ENCODE assay signal across 27 cellular contexts in genomic region chr19:54021932-54022331, GRCh38. TPM values are rescaled to one million over a fixed set of nuclear protein-coding genes. Genes with fewer than 3 reads are reported as not detected.
DNase-seq lines count a peak whose midpoint lies in the region; ATAC-seq, FAIRE-seq and TF ChIP-seq lines count a peak whose summit lies in the region.
"Had no signal": no experiment of that assay in that cellular context is flagged by ENCODE, and none has a peak within 500 bp of the region (broad histone marks: within the 10 kb centered on the region; RNA-seq: fewer than 3 reads in every experiment).

No MANE protein-coding gene starts in this region.

- H3K9me3 Mint-ChIP-seq in CD14-positive monocyte, result peaks cover 0 to 11% (median 6%) of the 10 kb centered on the region in 7 donors
- no peaks in the 10 kb centered on the region for H3K9me3 Mint-ChIP-seq in CD8-positive, alpha-beta T cell

- no peaks in the 10 kb centered on the region for H4K20me1 ChIP-seq in H1 (replicated peaks in 1 of 2; ENCODE audit: control insufficient read depth in 1 of 2, insufficient read depth in 2 of 2, low read length in 2 of 2)

- H3K4me2 ChIP-seq in A549 (no peak overlapping the region), H1 (ENCODE audit: insufficient read depth in 1 of 2, low read depth in 2 of 2, low read length in 2 of 2) (no peak overlapping the region)

- H3K4me1 Mint-ChIP-seq in CD14-positive monocyte, result peaks cover 79% of the 10 kb centered on the region
- H3K4me1 Mint-ChIP-seq in CD8-positive, alpha-beta T cell (ENCODE audit: low read depth), result peaks cover 4% of the 10 kb centered on the region

- no peak overlapping the region for H3K9ac ChIP-seq in H1 (replicated peaks in 1 of 4; ENCODE audit: extremely low read depth in 1 of 4, low read depth in 3 of 4, low read length in 3 of 4)

- H3K79me1 ChIP-seq in H1 (ENCODE audit: low read depth, low read length), result no peaks in the 10 kb centered on the region

- H3K27me3 ChIP-seq in Panc1 (ENCODE audit: control insufficient read depth, insufficient read depth, low read length) (no peaks in the 10 kb centered on the region), H1 (replicated peaks in 1 of 4; ENCODE audit: control insufficient read depth in 3 of 4, extremely low read depth in 1 of 4, insufficient read depth in 3 of 4, low read length in 3 of 4) (peaks cover 0 to 2% (median 0%) of the 10 kb centered on the region in 4 experiments; a peak in 1 of 7 replicates)
- no peaks in the 10 kb centered on the region for H3K27me3 ChIP-seq in CD8-positive, alpha-beta T cell (ENCODE audit: insufficient read depth, low read length)

- no peak overlapping the region for H4K8ac ChIP-seq in H1 (ENCODE audit: extremely low read depth, insufficient read depth, low read length)

- no peak overlapping the region for H3K4me3 ChIP-seq in A549
- H3K4me3 ChIP-seq in Panc1 (ENCODE audit: low read depth in 2 of 2, low read length in 2 of 2), result no peak overlapping the region
- H3K4me3 ChIP-seq in H1 (ENCODE audit: extremely low read depth in 1 of 4, insufficient read depth in 2 of 4, low read depth in 3 of 4, low read length in 4 of 4), result no peak overlapping the region
- H3K4me3 ChIP-seq in CD8-positive, alpha-beta T cell (ENCODE audit: low read depth, low read length), result no peak overlapping the region
- H3K4me3 ChIP-seq: K562 had no signal

- H2BK15ac ChIP-seq in H1 (ENCODE audit: low read length), result 0 out of 2 replicates have a peak overlapping the region, but pooled peaks have one; percentile 55

- TF ChIP-seq RAD21 in A549 (conservative IDR thresholded peaks at IDR 0.05 in 1 of 2, IDR thresholded peaks at IDR 0.05 in 1 of 2) (no peak), H1 (IDR thresholded peaks at IDR 0.05 in 1 of 2, conservative IDR thresholded peaks at IDR 0.05 in 1 of 2; ENCODE audit: low read depth in 2 of 2, low read length in 2 of 2) (no peak)

- intact Hi-C loops in CD14-positive monocyte (cut with micrococcal nuclease) (loop anchor here (5.0 to 10.0 kb wide), 5 partner anchors 40 to 200 kb away; partner anchors contain the start of gene NLRP12 (in 2 of the 2)), Panc1 (cut with micrococcal nuclease; ENCODE audit: unreplicated experiment) (loop anchor here (5.0 kb wide), 2 partner anchors 35 to 115 kb away; partner anchors contain the start of gene CACNG7)
- intact Hi-C loops in CD8-positive, alpha-beta T cell (cut with DNase I, micrococcal nuclease), result loop anchor here in 1 of 2 experiments (5.0 kb wide), 1 partner anchor 595 kb away; no protein-coding TSS in a partner anchor

- H2AFZ ChIP-seq in H1 (ENCODE audit: low read length), result no peak overlapping the region

- CTCF ChIA-PET in A549 (lab: Yijun Ruan, JAX) (interaction anchor here (1.1 to 7.9 kb wide), 16 partner anchors 8 to 229 kb away, joined by 4 to 88 read pairs (median 26); partner anchors contain the start of genes CACNG6, MYADM and PRKCG), Panc1 (lab: Charles Lee) (interaction anchor here (1.1 kb wide), 1 partner anchor 42 kb away, joined by 3 read pairs; no protein-coding TSS in a partner anchor), H1 (lab: Charles Lee; ENCODE audit: partially characterized antibody) (interaction anchor here (0.9 to 5.7 kb wide), 8 partner anchors 10 to 212 kb away, joined by 3 to 42 read pairs (median 20); partner anchors contain the start of gene CACNG6)
- CTCF ChIA-PET in CD8-positive, alpha-beta T cell (lab: Charles Lee), result interaction anchor here (3.6 kb wide), 1 partner anchor 229 kb away, joined by 32 read pairs; no protein-coding TSS in a partner anchor

- no peak overlapping the region for H3K23ac ChIP-seq in H1 (ENCODE audit: insufficient read length)

- H3K36me3 Mint-ChIP-seq in CD14-positive monocyte, result peaks cover 0 to 3% of the 10 kb centered on the region in 2 donors
- H3K36me3 Mint-ChIP-seq in CD8-positive, alpha-beta T cell, result no peaks in the 10 kb centered on the region

- no peak overlapping the region for H3K4ac ChIP-seq in H1 (replicated peaks; ENCODE audit: insufficient read length, low read depth, low read length)

- H2BK20ac ChIP-seq in H1 (ENCODE audit: low read length), result no peak overlapping the region

- no TSS peak for BruUV-seq in Panc1 (replicated peaks; lab: Mats Ljungman, UMichigan)

- no peak for DNase-seq in A549 (ENCODE audit: low read depth in 1 of 2, low spot score in 1 of 2)
- no peak for DNase-seq in CD14-positive monocyte (ENCODE audit: low spot score)
- no peak for DNase-seq in Panc1 (ENCODE audit: low read depth, low spot score)
- DNase-seq in H1 (ENCODE audit: low read depth in 1 of 2, low spot score in 2 of 2), result no peak
- no peak for DNase-seq in DMS53 treated with DMSO at 0.1 percent for 48 hours (lab: John Stamatoyannopoulos, UW; ENCODE audit: unreplicated experiment)
- DNase-seq in CD8-positive, alpha-beta T cell, result no peak
- DNase-seq: H9, Kasumi-1, NCI-H1105, NCI-H1436 treated with DMSO at 0.1 percent for 48 hours, NCI-H187 treated with DMSO at 0.1 percent for 48 hours, NCI-H2171 treated with DMSO at 0.1 percent for 48 hours, NCI-H524, NCI-H774, SHP77, T-helper 1 cell had no signal

- no peaks in the 10 kb centered on the region for H3K23me2 ChIP-seq in H1 (ENCODE audit: low read depth, low read length)

- no peak for TF ChIP-seq POLR2A in A549 (IDR thresholded peaks at IDR 0.05; ENCODE audit: low read length)
- no peak for TF ChIP-seq POLR2A in H1 (IDR thresholded peaks at IDR 0.05; ENCODE audit: control extremely low read depth in 1 of 2, low read depth in 2 of 2, low read length in 2 of 2)

- peaks cover 4 to 7% (median 4%) of the 10 kb centered on the region in 3 donors for H3K27me3 Mint-ChIP-seq in CD14-positive monocyte (ENCODE audit: low read depth in 3 of 3)
- peaks cover 43% of the 10 kb centered on the region for H3K27me3 Mint-ChIP-seq in CD8-positive, alpha-beta T cell (ENCODE audit: low read depth)

- 87% methylated on average over 13 of the region's 13 CpGs for WGBS in A549 (ENCODE audit: missing lambda C conversion rate)
- 89% methylated on average over 13 of the region's 13 CpGs; no CpG with 5 or more reads in 1 of the 2 experiments for WGBS in H1 (ENCODE audit: extremely low coverage in 1 of 2, insufficient coverage in 1 of 2, insufficient read length in 1 of 2, insufficient replicate concordance in 2 of 2, low coverage in 1 of 2, low lambda C conversion rate in 2 of 2, missing lambda C conversion rate in 1 of 2), 2 experiments

- H3K9me3 ChIP-seq in A549 (peaks cover 13% of the 10 kb centered on the region), Panc1 (ENCODE audit: control insufficient read depth, insufficient read depth, low read depth, low read length) (no peaks in the 10 kb centered on the region), H1 (ENCODE audit: insufficient read depth in 2 of 2, low read depth in 1 of 2, low read length in 1 of 2) (no peaks in the 10 kb centered on the region)
- H3K9me3 ChIP-seq in CD8-positive, alpha-beta T cell (ENCODE audit: low read length), result no peaks in the 10 kb centered on the region

- H2BK120ac ChIP-seq in H1 (replicated peaks; ENCODE audit: low read depth, low read length), result no peak overlapping the region

- H3K4me1 ChIP-seq in A549 (peaks cover 40% of the 10 kb centered on the region), Panc1 (ENCODE audit: control insufficient read depth, insufficient read depth, low read length) (peaks cover 29% of the 10 kb centered on the region), H1 (replicated peaks in 1 of 4; ENCODE audit: control insufficient read depth in 3 of 4, insufficient read depth in 4 of 4, low read length in 3 of 4) (peaks cover 0 to 6% (median 3%) of the 10 kb centered on the region in 4 experiments; a peak in 4 of 7 replicates)
- no peaks in the 10 kb centered on the region for H3K4me1 ChIP-seq in CD8-positive, alpha-beta T cell (ENCODE audit: insufficient read depth, low read length)

- no peak overlapping the region for H4K91ac ChIP-seq in H1 (replicated peaks; ENCODE audit: insufficient read length, low read length)

- peak overlapping the region; percentile 85 to 92 for H3K27ac ChIP-seq in A549
- peak overlapping the region; percentile 96 for H3K27ac ChIP-seq in Panc1 (ENCODE audit: low read length)
- no peak overlapping the region for H3K27ac ChIP-seq in H1 (ENCODE audit: low read depth, low read length)
- no peak overlapping the region for H3K27ac ChIP-seq in CD8-positive, alpha-beta T cell (ENCODE audit: low read depth, low read length)
- H3K27ac ChIP-seq: C4-2B had no signal

- TF ChIP-seq EP300 in A549 (IDR thresholded peaks at IDR 0.05) (no peak), H1 (IDR thresholded peaks at IDR 0.05; ENCODE audit: borderline replicate concordance in 1 of 2, low read depth in 2 of 2, low read length in 2 of 2) (no peak)

- H2AK5ac ChIP-seq in H1 (ENCODE audit: low read depth, low read length), result no peak overlapping the region

- H3K79me2 ChIP-seq in H1 (ENCODE audit: control insufficient read depth in 1 of 2, insufficient read depth in 2 of 2, low read length in 2 of 2), result no peaks in the 10 kb centered on the region

- H3K18ac ChIP-seq in H1 (ENCODE audit: extremely low read depth, low read length), result no peak overlapping the region

- H3K36me3 ChIP-seq in Panc1 (ENCODE audit: control insufficient read depth, insufficient read depth, low read length) (no peaks in the 10 kb centered on the region), H1 (ENCODE audit: control insufficient read depth in 2 of 4, insufficient read depth in 4 of 4, low read length in 3 of 4) (no peaks in the 10 kb centered on the region; a peak in 1 of 8 replicates)
- H3K36me3 ChIP-seq in CD8-positive, alpha-beta T cell (ENCODE audit: insufficient read depth, low read length), result no peaks in the 10 kb centered on the region

- in situ Hi-C loops in Panc1 (cut with HindIII; ENCODE audit: low pct_unique_long_range_greater_than_20kb, low sequenced_read_pairs), result no loop called here

- FAIRE-seq in A549 (lab: Jason Lieb, UNC) (no peak), H1 (lab: Jason Lieb, UNC) (no peak)
- FAIRE-seq: A204.1, D721Med, GM18507, K562 had no signal

- H3K27ac Mint-ChIP-seq in CD14-positive monocyte, result peak overlapping the region; percentile 95 to 100 (median 99)
- no peak overlapping the region for H3K27ac Mint-ChIP-seq in CD8-positive, alpha-beta T cell
- H3K27ac Mint-ChIP-seq: H9 had no signal

- no peak overlapping the region for H3K4me3 Mint-ChIP-seq in CD14-positive monocyte
- H3K4me3 Mint-ChIP-seq in CD8-positive, alpha-beta T cell, result no peak overlapping the region
- H3K4me3 Mint-ChIP-seq: H9 had no signal

- ATAC-seq in A549, result no peak
- no peak for ATAC-seq in Panc1
- no peak for ATAC-seq in HG02759 (IDR thresholded peaks at IDR 0.05; ENCODE audit: unreplicated experiment)
- ATAC-seq in CD8-positive, alpha-beta T cell, result no peak
- ATAC-seq: K562 had no signal

- no peak for TF ChIP-seq CTCF in A549 (IDR thresholded peaks at IDR 0.05)
- no peak for TF ChIP-seq CTCF in CD14-positive monocyte (IDR thresholded peaks at IDR 0.05)
- TF ChIP-seq CTCF in Panc1 (IDR thresholded peaks at IDR 0.05), result no peak
- no peak for TF ChIP-seq CTCF in H1 (IDR thresholded peaks at IDR 0.05; ENCODE audit: control extremely low read depth in 1 of 3, insufficient read depth in 1 of 3, low read depth in 1 of 3, low read length in 3 of 3)
- TF ChIP-seq CTCF in CD8-positive, alpha-beta T cell (IDR thresholded peaks at IDR 0.05), result no peak

- no peak overlapping the region for H3K56ac ChIP-seq in H1 (replicated peaks; ENCODE audit: insufficient read length, low read depth, low read length)

- no peak overlapping the region for H3K14ac ChIP-seq in H1 (ENCODE audit: insufficient read length)

- no peak overlapping the region for H2BK5ac ChIP-seq in H1 (ENCODE audit: low read depth, low read length)

- POLR2A ChIA-PET in A549 (lab: Yijun Ruan, JAX) (interaction anchor here (0.6 kb wide), 1 partner anchor 121 kb away, joined by 7 read pairs; no protein-coding TSS in a partner anchor), Panc1 (lab: Charles Lee) (interaction anchor here (1.2 kb wide), 1 partner anchor 41 kb away, joined by 3 read pairs; no protein-coding TSS in a partner anchor), H1 (lab: Charles Lee; ENCODE audit: partially characterized antibody) (interaction anchor here (1.0 to 1.7 kb wide), 4 partner anchors 22 to 77 kb away, joined by 3 to 5 read pairs (median 3); no protein-coding TSS in a partner anchor)
- POLR2A ChIA-PET in CD8-positive, alpha-beta T cell (lab: Charles Lee), result no interaction called here

- H4K5ac ChIP-seq in H1 (ENCODE audit: insufficient read length, low read depth, low read length), result no peak overlapping the region

- no peak overlapping the region for H2BK12ac ChIP-seq in H1 (ENCODE audit: low read depth, low read length)

RNA-seq across cellular contexts. Expression of gene CACNG6, which starts 30.5 kb away (rescaled TPM):
- polyA plus RNA-seq in A549 (2011; rRNA removed), result 15.6 and 16.2 TPM in 2 replicates
- polyA plus RNA-seq in A549 (2012; cell fraction: cytosol; rRNA removed), result 11.5 and 18.6 TPM in 2 replicates
- 18.5 and 21.7 TPM in 2 replicates for polyA plus RNA-seq in A549 (2012; cell fraction: nucleus; rRNA removed)
- polyA plus RNA-seq in A549 (2017; fragmentation: RNase III; extraction: RNeasy Plus Mini Kit Qiagen cat#74134 plus additional on column Dnase treatment), result 4.4 to 8.2 TPM (median 7.3 TPM) in 3 replicates
- polyA minus RNA-seq in A549 (2011; rRNA and poly(A)+ RNA removed), result 8.8 and 9.3 TPM in 2 replicates
- polyA plus RNA-seq in CD14-positive monocyte, result under 1 TPM in 1 of 2 donors, not detected in 1; 0.18 TPM
- 14.6 TPM for total RNA-seq in Panc1 (2021; ENCODE audit: unreplicated experiment)
- polyA plus RNA-seq in Panc1 (2012; ENCODE audit: insufficient read length), result 20.6 TPM
- 1.2 and 1.4 TPM in 2 replicates for total RNA-seq in H1 (2021; fragmentation: NEBNext Ultra II Directional; extraction: Animal tissue kit (Norgen Biotek cat#: 25700))
- polyA plus RNA-seq in H1 (2011; rRNA removed), result 1.6 and 2.9 TPM in 2 replicates
- 1.8 TPM for polyA plus RNA-seq in H1 (2011; cell fraction: cytosol; rRNA removed)
- 4.3 TPM for polyA plus RNA-seq in H1 (2011; cell fraction: nucleus; rRNA removed)
- polyA plus RNA-seq in H1 (2012, experiment 1 of 2), result 1.1 to 1.9 TPM (median 1.5 TPM) in 4 replicates
- polyA plus RNA-seq in H1 (2012, experiment 2 of 2), result 0.81 TPM
- 2.3 TPM for polyA plus RNA-seq in H1 (2013, experiment 1 of 2)
- polyA plus RNA-seq in H1 (2013, experiment 2 of 2), result 2.1 TPM
- polyA minus RNA-seq in H1 (2011; rRNA and poly(A)+ RNA removed), result 0.22 and 0.25 TPM in 2 replicates
- polyA minus RNA-seq in H1 (2011; cell fraction: cytosol; rRNA and poly(A)+ RNA removed), result not detected
- polyA minus RNA-seq in H1 (2011; cell fraction: nucleus; rRNA and poly(A)+ RNA removed), result 0.80 TPM
- not detected for total RNA-seq in CD8-positive, alpha-beta T cell
- total RNA-seq: G401, K562, RPMI7951 had no signal
- polyA plus RNA-seq: K562 had no signal

RNA-seq across cellular contexts. Expression of gene VSTM1, which starts 41.8 kb away (rescaled TPM):
- 0.25 and 0.28 TPM in 2 replicates for polyA plus RNA-seq in A549 (2011; rRNA removed)
- polyA plus RNA-seq in A549 (2012; cell fraction: cytosol; rRNA removed), result 0.66 and 0.87 TPM in 2 replicates
- 0.24 TPM in 1 of 2 replicates, not detected in the other for polyA plus RNA-seq in A549 (2012; cell fraction: nucleus; rRNA removed)
- polyA plus RNA-seq in A549 (2017; fragmentation: RNase III; extraction: RNeasy Plus Mini Kit Qiagen cat#74134 plus additional on column Dnase treatment), result 0.50 to 0.94 TPM (median 0.53 TPM) in 3 replicates
- not detected in 2 replicates for polyA minus RNA-seq in A549 (2011; rRNA and poly(A)+ RNA removed)
- 100 to 1,000 TPM in 1 of 2 donors, 1 to 10 TPM in 1; 3.7 to 137 TPM for polyA plus RNA-seq in CD14-positive monocyte
- total RNA-seq in Panc1 (2021; ENCODE audit: unreplicated experiment), result 1.5 TPM
- 0.59 TPM for polyA plus RNA-seq in Panc1 (2012; ENCODE audit: insufficient read length)
- total RNA-seq in H1 (2021; fragmentation: NEBNext Ultra II Directional; extraction: Animal tissue kit (Norgen Biotek cat#: 25700)), result 0.65 TPM in 1 of 2 replicates, not detected in the other
- 0.12 and 0.17 TPM in 2 replicates for polyA plus RNA-seq in H1 (2011; rRNA removed)
- polyA plus RNA-seq in H1 (2011; cell fraction: cytosol; rRNA removed), result 0.36 TPM
- 0.34 TPM for polyA plus RNA-seq in H1 (2011; cell fraction: nucleus; rRNA removed)
- polyA plus RNA-seq in H1 (2012, experiment 1 of 2), result 0.36 to 0.58 TPM in 2 of 4 replicates, not detected in the others
- polyA plus RNA-seq in H1 (2012, experiment 2 of 2), result not detected
- polyA plus RNA-seq in H1 (2013, experiment 1 of 2), result 2.7 TPM
- 3.8 TPM for polyA plus RNA-seq in H1 (2013, experiment 2 of 2)
- polyA minus RNA-seq in H1 (2011; rRNA and poly(A)+ RNA removed), result not detected in 2 replicates
- polyA minus RNA-seq in H1 (2011; cell fraction: cytosol; rRNA and poly(A)+ RNA removed), result not detected
- not detected for polyA minus RNA-seq in H1 (2011; cell fraction: nucleus; rRNA and poly(A)+ RNA removed)
- total RNA-seq in CD8-positive, alpha-beta T cell, result not detected
- total RNA-seq: Daoy, H9, HT-29, K562, M059J, RPMI7951 had no signal
- polyA plus RNA-seq: K562 had no signal

RNA-seq across cellular contexts. Expression of gene CACNG8, which starts 59.2 kb away (rescaled TPM):
- 1.1 and 1.5 TPM in 2 replicates for polyA plus RNA-seq in A549 (2011; rRNA removed)
- 0.69 and 0.74 TPM in 2 replicates for polyA plus RNA-seq in A549 (2012; cell fraction: cytosol; rRNA removed)
- polyA plus RNA-seq in A549 (2012; cell fraction: nucleus; rRNA removed), result 3.2 and 5.0 TPM in 2 replicates
- polyA plus RNA-seq in A549 (2017; fragmentation: RNase III; extraction: RNeasy Plus Mini Kit Qiagen cat#74134 plus additional on column Dnase treatment), result 4.6 to 6.9 TPM (median 5.8 TPM) in 3 replicates
- 0.87 and 1.3 TPM in 2 replicates for polyA minus RNA-seq in A549 (2011; rRNA and poly(A)+ RNA removed)
- polyA plus RNA-seq in CD14-positive monocyte, result not detected
- total RNA-seq in Panc1 (2021; ENCODE audit: unreplicated experiment), result 17.7 TPM
- polyA plus RNA-seq in Panc1 (2012; ENCODE audit: insufficient read length), result 16.0 TPM
- 4.5 and 5.7 TPM in 2 replicates for total RNA-seq in H1 (2021; fragmentation: NEBNext Ultra II Directional; extraction: Animal tissue kit (Norgen Biotek cat#: 25700))
- 0.41 and 0.93 TPM in 2 replicates for polyA plus RNA-seq in H1 (2011; rRNA removed)
- polyA plus RNA-seq in H1 (2011; cell fraction: cytosol; rRNA removed), result 1.3 TPM
- polyA plus RNA-seq in H1 (2011; cell fraction: nucleus; rRNA removed), result 3.4 TPM
- 5.8 to 6.6 TPM (median 6.1 TPM) in 4 replicates for polyA plus RNA-seq in H1 (2012, experiment 1 of 2)
- polyA plus RNA-seq in H1 (2012, experiment 2 of 2), result 0.62 TPM
- polyA plus RNA-seq in H1 (2013, experiment 1 of 2), result 3.2 TPM
- 2.6 TPM for polyA plus RNA-seq in H1 (2013, experiment 2 of 2)
- 0.61 and 0.79 TPM in 2 replicates for polyA minus RNA-seq in H1 (2011; rRNA and poly(A)+ RNA removed)
- polyA minus RNA-seq in H1 (2011; cell fraction: cytosol; rRNA and poly(A)+ RNA removed), result 2.9 TPM
- polyA minus RNA-seq in H1 (2011; cell fraction: nucleus; rRNA and poly(A)+ RNA removed), result 2.9 TPM
- total RNA-seq in CD8-positive, alpha-beta T cell, result not detected
- polyA plus RNA-seq: K562 had no signal

RNA-seq across cellular contexts. Expression of gene TARM1, which starts 59.2 kb away (rescaled TPM):
- not detected in 2 replicates for polyA plus RNA-seq in A549 (2011; rRNA removed)
- polyA plus RNA-seq in A549 (2012; cell fraction: cytosol; rRNA removed), result not detected in 2 replicates
- not detected in 2 replicates for polyA plus RNA-seq in A549 (2012; cell fraction: nucleus; rRNA removed)
- polyA plus RNA-seq in A549 (2017; fragmentation: RNase III; extraction: RNeasy Plus Mini Kit Qiagen cat#74134 plus additional on column Dnase treatment), result not detected in 3 replicates
- polyA minus RNA-seq in A549 (2011; rRNA and poly(A)+ RNA removed), result not detected in 2 replicates
- 1 to 10 TPM in 1 of 2 donors, not detected in 1; 1.2 TPM for polyA plus RNA-seq in CD14-positive monocyte
- not detected for total RNA-seq in Panc1 (2021; ENCODE audit: unreplicated experiment)
- polyA plus RNA-seq in Panc1 (2012; ENCODE audit: insufficient read length), result not detected
- total RNA-seq in H1 (2021; fragmentation: NEBNext Ultra II Directional; extraction: Animal tissue kit (Norgen Biotek cat#: 25700)), result not detected in 2 replicates
- not detected in 2 replicates for polyA plus RNA-seq in H1 (2011; rRNA removed)
- polyA plus RNA-seq in H1 (2011; cell fraction: cytosol; rRNA removed), result not detected
- polyA plus RNA-seq in H1 (2011; cell fraction: nucleus; rRNA removed), result not detected
- not detected in 4 replicates for polyA plus RNA-seq in H1 (2012, experiment 1 of 2)
- not detected for polyA plus RNA-seq in H1 (2012, experiment 2 of 2)
- not detected for polyA plus RNA-seq in H1 (2013, experiment 1 of 2)
- not detected for polyA plus RNA-seq in H1 (2013, experiment 2 of 2)
- polyA minus RNA-seq in H1 (2011; rRNA and poly(A)+ RNA removed), result not detected in 2 replicates
- not detected for polyA minus RNA-seq in H1 (2011; cell fraction: cytosol; rRNA and poly(A)+ RNA removed)
- not detected for polyA minus RNA-seq in H1 (2011; cell fraction: nucleus; rRNA and poly(A)+ RNA removed)
- total RNA-seq in CD8-positive, alpha-beta T cell, result not detected
- total RNA-seq: Daoy, G401, H9, HT-29, K562, M059J, RPMI7951 had no signal
- polyA plus RNA-seq: K562 had no signal

Comparison
In these comparisons a context has a peak if more than half of its experiments do, and no peak if none do; other contexts are left out.
1. H3K27ac ChIP-seq: peak in A549 (2 of 2) and Panc1 (single experiment); none in H1 (single experiment) and CD8-positive, alpha-beta T cell (single experiment).